In genomic region chr12:109115758-109116610, GRCh38 we compare ENCODE assay signal across 1 cellular context.
TF ChIP-seq lines count a peak whose summit lies in the region.

TSS of gene ACACB (plus strand) at chr12:109116587. CDS start at chr12:109139406, 22,819 bp downstream.

TF ChIP-seq in GM23338, 12 proteins besides CTCF, POLR2A, EP300 and RAD21 (continued from another document):
- TF ChIP-seq ZNF462 (CRISPR knock-in tag; IDR thresholded peaks at IDR 0.05), result no peak
- no peak for TF ChIP-seq EZH2 (IDR thresholded peaks at IDR 0.05; ENCODE audit: low read depth, unreplicated experiment)
